ENCODE assay signal across 8 cellular contexts in genomic region chr15:76903251-76903681, GRCh38. TPM values are rescaled to one million over a fixed set of nuclear protein-coding genes. Genes with fewer than 3 reads are reported as not detected.
DNase-seq lines count a peak whose midpoint lies in the region; TF ChIP-seq lines count a peak whose summit lies in the region.

No MANE protein-coding gene starts in this region.

- DNase-seq in activated CD4-positive, alpha-beta T cell treated with anti-CD3 and anti-CD28 coated beads, Interleukin-2, amount 10 ng/mL, durations not matched to agents 7 days and 5 days: peak; percentile 13
- DNase-seq in activated CD4-positive, alpha-beta T cell treated with anti-CD3 and anti-CD28 coated beads, Interleukin-2, amount 50 U/mL, for 1 hour: no peak
- DNase-seq in activated CD4-positive, alpha-beta memory T cell treated with anti-CD3 and anti-CD28 coated beads for 36 hours: no peak
- peak; percentile 6 to 26 (median 11) for DNase-seq in immature natural killer cell
- no peak for DNase-seq in NCI-H128 (lab: John Stamatoyannopoulos, UW; ENCODE audit: unreplicated experiment)
- DNase-seq in GDM1 (lab: John Stamatoyannopoulos, UW): no peak
- DNase-seq in HEK293T (ENCODE audit: extremely low spot score): no peak

- no peaks in the 10 kb centered on the region for H3K36me3 ChIP-seq in KOPT-K1 (ENCODE audit: insufficient read depth, low read length)

- H3K4me1 Mint-ChIP-seq in activated CD4-positive, alpha-beta T cell treated with anti-CD3 and anti-CD28 coated beads, Interleukin-2, amount 10 ng/mL, durations not matched to agents 7 days and 5 days: peaks cover 38% of the 10 kb centered on the region
- peaks cover 31% of the 10 kb centered on the region for H3K4me1 Mint-ChIP-seq in activated CD4-positive, alpha-beta memory T cell treated with anti-CD3 and anti-CD28 coated beads for 36 hours (ENCODE audit: low read depth)
- peaks cover 35 to 49% of the 10 kb centered on the region in 2 donors for H3K4me1 Mint-ChIP-seq in immature natural killer cell

- intact Hi-C loops in activated CD4-positive, alpha-beta memory T cell treated with anti-CD3 and anti-CD28 coated beads for 36 hours (cut with micrococcal nuclease): loop anchor here (5.0 to 10.0 kb wide), 2 partner anchors 119 to 592 kb away; no protein-coding TSS in a partner anchor

- H3K9me3 ChIP-seq in KOPT-K1 (ENCODE audit: insufficient read depth, low read length, poor library complexity, severe bottlenecking): no peaks in the 10 kb centered on the region

- H3K27ac ChIP-seq in KOPT-K1 (ENCODE audit: low read depth, low read length, poor library complexity, severe bottlenecking): peak overlapping the region; percentile 83

- POLR2A ChIA-PET in activated CD4-positive, alpha-beta T cell treated with anti-CD3 and anti-CD28 coated beads, Interleukin-2, amount 10 ng/mL, durations not matched to agents 7 days and 5 days (lab: Charles Lee): no interaction called here
- POLR2A ChIA-PET in activated CD4-positive, alpha-beta memory T cell treated with anti-CD3 and anti-CD28 coated beads for 36 hours (lab: Charles Lee): no interaction called here
- POLR2A ChIA-PET in HEK293T (lab: Yijun Ruan, JAX): interaction anchor here (5.3 kb wide), 1 partner anchor 27 kb away, joined by 39 read pairs; the partner anchor contains the start of gene RCN2

- peaks cover 4% of the 10 kb centered on the region for H3K9me3 Mint-ChIP-seq in activated CD4-positive, alpha-beta T cell treated with anti-CD3 and anti-CD28 coated beads, Interleukin-2, amount 10 ng/mL, durations not matched to agents 7 days and 5 days
- H3K9me3 Mint-ChIP-seq in activated CD4-positive, alpha-beta memory T cell treated with anti-CD3 and anti-CD28 coated beads for 36 hours: no peaks in the 10 kb centered on the region
- H3K9me3 Mint-ChIP-seq in immature natural killer cell: no peaks in the 10 kb centered on the region

- peaks cover 7% of the 10 kb centered on the region for H3K36me3 Mint-ChIP-seq in activated CD4-positive, alpha-beta T cell treated with anti-CD3 and anti-CD28 coated beads, Interleukin-2, amount 10 ng/mL, durations not matched to agents 7 days and 5 days (ENCODE audit: low read depth)
- H3K36me3 Mint-ChIP-seq in activated CD4-positive, alpha-beta memory T cell treated with anti-CD3 and anti-CD28 coated beads for 36 hours: peaks cover 6% of the 10 kb centered on the region
- H3K36me3 Mint-ChIP-seq in immature natural killer cell: no peaks in the 10 kb centered on the region

- H3K27ac Mint-ChIP-seq in activated CD4-positive, alpha-beta T cell treated with anti-CD3 and anti-CD28 coated beads, Interleukin-2, amount 10 ng/mL, durations not matched to agents 7 days and 5 days: peak overlapping the region; percentile 73
- peak overlapping the region; percentile 38 for H3K27ac Mint-ChIP-seq in activated CD4-positive, alpha-beta memory T cell treated with anti-CD3 and anti-CD28 coated beads for 36 hours
- peak overlapping the region; percentile 84 to 96 (median 93) for H3K27ac Mint-ChIP-seq in immature natural killer cell

- peak overlapping the region; percentile 90 for H3K4me3 Mint-ChIP-seq in activated CD4-positive, alpha-beta T cell treated with anti-CD3 and anti-CD28 coated beads, Interleukin-2, amount 10 ng/mL, durations not matched to agents 7 days and 5 days
- H3K4me3 Mint-ChIP-seq in activated CD4-positive, alpha-beta memory T cell treated with anti-CD3 and anti-CD28 coated beads for 36 hours: peak overlapping the region; percentile 91
- H3K4me3 Mint-ChIP-seq in immature natural killer cell: peak overlapping the region; percentile 89 to 95 (median 93)

- H3K27me3 Mint-ChIP-seq in activated CD4-positive, alpha-beta T cell treated with anti-CD3 and anti-CD28 coated beads, Interleukin-2, amount 10 ng/mL, durations not matched to agents 7 days and 5 days: peaks cover 3% of the 10 kb centered on the region
- no peaks in the 10 kb centered on the region for H3K27me3 Mint-ChIP-seq in activated CD4-positive, alpha-beta memory T cell treated with anti-CD3 and anti-CD28 coated beads for 36 hours
- peaks cover 3 to 8% (median 6%) of the 10 kb centered on the region in 3 donors for H3K27me3 Mint-ChIP-seq in immature natural killer cell (ENCODE audit: low read depth in 3 of 3)

- CTCF ChIA-PET in activated CD4-positive, alpha-beta T cell treated with anti-CD3 and anti-CD28 coated beads, Interleukin-2, amount 10 ng/mL, durations not matched to agents 7 days and 5 days (lab: Charles Lee): interaction anchor here (1.5 kb wide), 1 partner anchor 94 kb away, joined by 3 read pairs; no protein-coding TSS in a partner anchor
- CTCF ChIA-PET in activated CD4-positive, alpha-beta memory T cell treated with anti-CD3 and anti-CD28 coated beads for 36 hours (lab: Charles Lee): interaction anchor here (0.9 to 1.9 kb wide), 6 partner anchors 28 to 640 kb away, joined by 3 to 8 read pairs (median 3); partner anchors contain the start of gene RCN2
- CTCF ChIA-PET in HEK293T (lab: Yijun Ruan, JAX): interaction anchor here (0.7 to 1.6 kb wide), 3 partner anchors 44 to 142 kb away, joined by 3 to 5 read pairs (median 3); no protein-coding TSS in a partner anchor

TF ChIP-seq in HEK293T, 16 proteins besides CTCF, POLR2A, EP300 and RAD21:
- TF ChIP-seq SUZ12 (IDR thresholded peaks at IDR 0.05) (no peak), ELF4 (IDR thresholded peaks at IDR 0.05) (no peak), CTBP1 (IDR thresholded peaks at IDR 0.05; ENCODE audit: borderline replicate concordance) (no peak), NFRKB (IDR thresholded peaks at IDR 0.05) (no peak), LEF1 (IDR thresholded peaks at IDR 0.05; ENCODE audit: borderline replicate concordance) (no peak), HDGF (IDR thresholded peaks at IDR 0.05; ENCODE audit: borderline replicate concordance) (no peak), FOXK2 (IDR thresholded peaks at IDR 0.05) (no peak), L3MBTL2 (conservative IDR thresholded peaks at IDR 0.05) (no peak), ARNT (IDR thresholded peaks at IDR 0.05) (no peak), ZNF384 (IDR thresholded peaks at IDR 0.05) (no peak), FOXA1 (IDR thresholded peaks at IDR 0.05) (no peak)
- TF ChIP-seq, protein P1, sequence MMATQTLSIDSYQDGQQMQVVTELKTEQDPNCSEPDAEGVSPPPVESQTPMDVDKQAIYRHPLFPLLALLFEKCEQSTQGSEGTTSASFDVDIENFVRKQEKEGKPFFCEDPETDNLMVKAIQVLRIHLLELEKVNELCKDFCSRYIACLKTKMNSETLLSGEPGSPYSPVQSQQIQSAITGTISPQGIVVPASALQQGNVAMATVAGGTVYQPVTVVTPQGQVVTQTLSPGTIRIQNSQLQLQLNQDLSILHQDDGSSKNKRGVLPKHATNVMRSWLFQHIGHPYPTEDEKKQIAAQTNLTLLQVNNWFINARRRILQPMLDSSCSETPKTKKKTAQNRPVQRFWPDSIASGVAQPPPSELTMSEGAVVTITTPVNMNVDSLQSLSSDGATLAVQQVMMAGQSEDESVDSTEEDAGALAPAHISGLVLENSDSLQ (IDR thresholded peaks at IDR 0.05): no peak

RNA-seq across cellular contexts. Expression of gene SCAPER, which starts 1.9 kb away (rescaled TPM):
- total RNA-seq in activated CD4-positive, alpha-beta T cell treated with anti-CD3 and anti-CD28 coated beads, Interleukin-2, amount 10 ng/mL, durations not matched to agents 7 days and 5 days: 10 to 100 TPM; 28.1 to 28.6 TPM
- total RNA-seq in activated CD4-positive, alpha-beta memory T cell treated with anti-CD3 and anti-CD28 coated beads for 36 hours: 10 to 100 TPM; 21.5 to 22.9 TPM
- 10 to 100 TPM in 1 of 3 donors, 1 to 10 TPM in 2; 6.8 to 23.6 (median 6.8) TPM for polyA plus RNA-seq in immature natural killer cell

RNA-seq across cellular contexts. Expression of gene RCN2, which starts 28.3 kb away (rescaled TPM):
- 10 to 100 TPM; 23.2 to 26.8 TPM for total RNA-seq in activated CD4-positive, alpha-beta T cell treated with anti-CD3 and anti-CD28 coated beads, Interleukin-2, amount 10 ng/mL, durations not matched to agents 7 days and 5 days
- 10 to 100 TPM; 27.0 to 27.6 TPM for total RNA-seq in activated CD4-positive, alpha-beta memory T cell treated with anti-CD3 and anti-CD28 coated beads for 36 hours
- 10 to 100 TPM; 54.0 to 68.2 (median 64.1) TPM for polyA plus RNA-seq in immature natural killer cell

Comparison
In these comparisons a context has a peak if more than half of its experiments do, and no peak if none do; other contexts are left out.
1. DNase-seq: peak in activated CD4-positive, alpha-beta T cell treated with anti-CD3 and anti-CD28 coated beads, Interleukin-2, amount 10 ng/mL, durations not matched to agents 7 days and 5 days (single experiment) and immature natural killer cell (3 of 3); none in activated CD4-positive, alpha-beta T cell treated with anti-CD3 and anti-CD28 coated beads, Interleukin-2, amount 50 U/mL, for 1 hour (single experiment), activated CD4-positive, alpha-beta memory T cell treated with anti-CD3 and anti-CD28 coated beads for 36 hours (single experiment), NCI-H128 (single experiment), GDM1 (single experiment) and HEK293T (single experiment).
2. H3K27ac Mint-ChIP-seq: peak in every context shown above with its lines; median percentile 93 in immature natural killer cell; 73 in activated CD4-positive, alpha-beta T cell treated with anti-CD3 and anti-CD28 coated beads, Interleukin-2, amount 10 ng/mL, durations not matched to agents 7 days and 5 days; 38 in activated CD4-positive, alpha-beta memory T cell treated with anti-CD3 and anti-CD28 coated beads for 36 hours.
3. Peak in every context shown above with its lines, with median percentiles within 50 percentile points of each other: H3K4me3 Mint-ChIP-seq.